ENCODE assay signal across 30 cellular contexts in genomic region chr14:65027127-65027799, GRCh38.
"Had no signal": no experiment of that assay in that cellular context is flagged by ENCODE, and none has a peak within 500 bp of the region (broad histone marks: within the 10 kb centered on the region; RNA-seq: fewer than 3 reads in every experiment).

No MANE protein-coding gene starts in this region.

- H3K4me1 ChIP-seq: body of pancreas, uterus had no signal

- H3K36me3 ChIP-seq: ovary, uterus had no signal

- H3K9me3 Mint-ChIP-seq: activated B cell treated with CpG ODN at 0.5 μM for 24 hours; activated T-cell treated with anti-CD3 and anti-CD28 coated beads, Interleukin-2, amount 50 U/mL, for 72 hours; nephron; type B pancreatic cell had no signal

- FAIRE-seq: frontal cortex had no signal

- H3K27me3 ChIP-seq: body of pancreas, cardiac muscle cell, dorsolateral prefrontal cortex, esophagus muscularis mucosa, ovary, uterus had no signal

- DNase-seq: activated B cell treated with CpG ODN at 0.5 μM for 24 hours; activated CD4-positive, alpha-beta T cell treated with anti-CD3 and anti-CD28 coated beads, Interleukin-2, amount 50 U/mL, for 4 hours; activated effector memory CD4-positive, alpha-beta T cell treated with Interleukin-2 at 50 U/mL for 16 hours; activated naive CD4-positive, alpha-beta T cell treated with Interleukin-2 at 50 U/mL for 16 hours; activated T-cell treated with anti-CD3 and anti-CD28 coated beads for 4 hours; activated T-cell treated with anti-CD3 and anti-CD28 coated beads, Interleukin-2, amount 50 U/mL, for 72 hours; aorta; body of pancreas; dorsolateral prefrontal cortex; effector memory CD4-positive, alpha-beta T cell; islet precursor cell; left cardiac atrium; left ventricle myocardium superior; mucosa of descending colon; ovary; stimulated activated CD4-positive, alpha-beta T cell treated with anti-CD3 and anti-CD28 coated beads, Interleukin-2, amount 100 ng/mL, for 24 hours; stimulated activated naive CD4-positive, alpha-beta T cell; T-helper 2 cell; uterus had no signal

- H3K9me3 ChIP-seq: esophagus muscularis mucosa, mucosa of descending colon, ovary, uterus had no signal

- ATAC-seq: body of pancreas, left cardiac atrium, left ventricle myocardium superior, mucosa of descending colon, sciatic nerve, SK-N-SH treated with all-trans-retinoic acid at 6 μM for 48 hours had no signal

- H3K4me2 ChIP-seq: smooth muscle cell had no signal

- H3K27ac Mint-ChIP-seq: activated B cell treated with CpG ODN at 0.5 μM for 24 hours; activated naive CD8-positive, alpha-beta T cell; activated T-cell treated with anti-CD3 and anti-CD28 coated beads, Interleukin-2, amount 50 U/mL, for 72 hours; nephron; progenitor cell of endocrine pancreas had no signal

- H3K4me3 ChIP-seq: body of pancreas, cardiac muscle cell, coronary artery, dorsolateral prefrontal cortex, esophagus muscularis mucosa, mucosa of descending colon, ovary, smooth muscle cell, uterus had no signal

- H3K27ac ChIP-seq: body of pancreas, cardiac muscle cell, coronary artery, dorsolateral prefrontal cortex, ovary, uterus had no signal

- H3K27me3 Mint-ChIP-seq: activated B cell treated with CpG ODN at 0.5 μM for 24 hours; activated naive CD8-positive, alpha-beta T cell; progenitor cell of endocrine pancreas; type B pancreatic cell had no signal

- H3K4me1 Mint-ChIP-seq: activated B cell treated with CpG ODN at 0.5 μM for 24 hours, nephron had no signal

- H3K4me3 Mint-ChIP-seq: activated B cell treated with CpG ODN at 0.5 μM for 24 hours; activated naive CD8-positive, alpha-beta T cell; activated T-cell treated with anti-CD3 and anti-CD28 coated beads, Interleukin-2, amount 50 U/mL, for 72 hours; nephron; type B pancreatic cell had no signal
